2 cellular contexts compared by ENCODE assay signal in the genomic region with DNA sequence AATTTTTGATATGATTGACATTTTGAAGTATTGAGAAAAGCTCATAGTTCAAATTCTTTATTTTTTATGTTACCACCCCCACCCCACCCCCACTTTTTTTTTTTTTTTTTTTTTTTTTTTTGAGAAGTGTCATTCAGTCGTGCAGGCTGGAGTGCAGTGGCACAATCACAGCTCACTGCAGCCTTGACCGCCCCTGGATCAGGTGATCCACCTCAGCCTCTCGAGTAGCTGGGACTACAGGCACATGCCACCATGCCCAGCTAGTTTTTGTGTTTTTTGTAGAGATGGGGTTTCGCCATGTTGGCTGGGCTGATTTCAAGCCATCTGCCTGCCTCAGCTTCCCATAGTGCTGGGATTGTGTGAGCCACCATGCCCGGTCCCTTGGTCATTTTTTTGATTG.
TF ChIP-seq lines count a peak whose summit lies in the region.

No MANE protein-coding gene starts in this region.

TF ChIP-seq in A549, 52 proteins besides CTCF, POLR2A, EP300 and RAD21:
- TF ChIP-seq KDM1A (IDR thresholded peaks at IDR 0.05; ENCODE audit: low read depth) (no peak), RNF2 (IDR thresholded peaks at IDR 0.05; ENCODE audit: borderline replicate concordance, low read depth) (no peak)
TF ChIP-seq in A549: peak in this region for 0.

TF ChIP-seq in HEK293T, 16 proteins besides CTCF, POLR2A, EP300 and RAD21:
- no peak for TF ChIP-seq NFRKB (IDR thresholded peaks at IDR 0.05)
- TF ChIP-seq FOXM1 (IDR thresholded peaks at IDR 0.05; ENCODE audit: borderline replicate concordance) = no peak
- no peak for TF ChIP-seq BHLHE40 (IDR thresholded peaks at IDR 0.05; ENCODE audit: borderline replicate concordance)
- 0 out of 2 replicates have a peak, but pooled peaks have one; percentile 10 for TF ChIP-seq ZNF384 (IDR thresholded peaks at IDR 0.05)
- no peak for TF ChIP-seq FOXA1 (IDR thresholded peaks at IDR 0.05)
- TF ChIP-seq, protein P1, sequence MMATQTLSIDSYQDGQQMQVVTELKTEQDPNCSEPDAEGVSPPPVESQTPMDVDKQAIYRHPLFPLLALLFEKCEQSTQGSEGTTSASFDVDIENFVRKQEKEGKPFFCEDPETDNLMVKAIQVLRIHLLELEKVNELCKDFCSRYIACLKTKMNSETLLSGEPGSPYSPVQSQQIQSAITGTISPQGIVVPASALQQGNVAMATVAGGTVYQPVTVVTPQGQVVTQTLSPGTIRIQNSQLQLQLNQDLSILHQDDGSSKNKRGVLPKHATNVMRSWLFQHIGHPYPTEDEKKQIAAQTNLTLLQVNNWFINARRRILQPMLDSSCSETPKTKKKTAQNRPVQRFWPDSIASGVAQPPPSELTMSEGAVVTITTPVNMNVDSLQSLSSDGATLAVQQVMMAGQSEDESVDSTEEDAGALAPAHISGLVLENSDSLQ (IDR thresholded peaks at IDR 0.05) = no peak
- no peak for TF ChIP-seq LEF1 (IDR thresholded peaks at IDR 0.05; ENCODE audit: borderline replicate concordance)
- TF ChIP-seq SP1 (IDR thresholded peaks at IDR 0.05) = no peak
- no peak for TF ChIP-seq HDGF (IDR thresholded peaks at IDR 0.05; ENCODE audit: borderline replicate concordance)
